ENCODE assay signal across 18 cellular contexts in the genomic region with DNA sequence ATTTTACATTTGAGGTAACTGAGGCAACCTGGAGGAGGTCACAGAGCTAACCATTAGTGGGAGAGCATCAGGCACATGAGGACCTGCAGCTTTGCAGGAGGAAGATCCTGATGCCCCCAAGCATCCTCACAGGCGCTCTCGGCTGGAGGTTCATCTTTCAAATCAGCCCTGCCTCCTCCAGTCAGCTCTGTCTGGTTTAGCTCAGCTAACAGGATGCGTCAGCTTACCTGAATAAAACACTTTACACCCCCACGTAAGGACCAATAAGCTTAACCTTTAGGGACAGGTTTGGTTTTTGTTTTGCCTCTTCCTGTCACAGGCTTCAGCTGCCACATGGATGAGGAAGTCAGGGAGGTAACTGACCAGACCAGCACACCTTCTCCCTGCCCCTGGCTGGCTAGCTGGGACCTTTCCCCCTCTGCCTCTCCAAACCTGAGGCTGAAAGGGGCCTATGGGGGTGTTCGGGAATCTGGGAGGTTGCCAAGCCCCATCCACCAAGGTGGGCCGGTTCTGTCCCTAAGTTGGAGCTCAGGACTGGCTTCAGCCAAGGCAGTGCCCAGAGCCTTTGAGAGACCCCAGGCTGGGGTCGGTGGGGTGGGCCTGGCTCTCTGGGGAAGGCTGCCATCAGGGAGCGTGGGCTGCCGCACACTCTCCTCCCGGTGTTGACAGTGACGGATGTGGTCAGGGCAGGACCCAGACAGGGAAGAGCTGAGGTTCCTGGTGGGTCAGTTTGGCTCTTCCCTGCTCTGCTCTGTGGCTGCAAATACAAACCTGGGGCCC. TPM values are rescaled to one million over a fixed set of nuclear protein-coding genes. Genes with fewer than 3 reads are reported as not detected.
"Had no signal": no experiment of that assay in that cellular context is flagged by ENCODE, and none has a peak within 500 bp of the region (broad histone marks: within the 10 kb centered on the region; RNA-seq: fewer than 3 reads in every experiment).

No MANE protein-coding gene starts in this region.

- H3K4me3 ChIP-seq: adrenal gland, lung, ovary, upper lobe of left lung had no signal

- H3K27me3 ChIP-seq: adrenal gland, ovary, upper lobe of left lung had no signal

- H3K9me3 ChIP-seq: adrenal gland, ovary, upper lobe of left lung had no signal

- ATAC-seq: WTC11 had no signal

- H3K27ac ChIP-seq: adrenal gland, ovary had no signal

- H3K27ac Mint-ChIP-seq: naive thymus-derived CD4-positive, alpha-beta T cell; stimulated activated naive CD8-positive, alpha-beta T cell treated with anti-CD3 and anti-CD28 coated beads, Interleukin-15, Interleukin-2, amounts not matched to agents 100 ng/mL and 50 ng/mL, for 24 hours; WTC11 had no signal

- H3K4me3 Mint-ChIP-seq: naive thymus-derived CD4-positive, alpha-beta T cell; stimulated activated naive CD8-positive, alpha-beta T cell treated with anti-CD3 and anti-CD28 coated beads, Interleukin-15, Interleukin-2, amounts not matched to agents 100 ng/mL and 50 ng/mL, for 24 hours; WTC11 had no signal

- H3K27me3 Mint-ChIP-seq: stimulated activated naive CD8-positive, alpha-beta T cell treated with anti-CD3 and anti-CD28 coated beads, Interleukin-15, Interleukin-2, amounts not matched to agents 100 ng/mL and 50 ng/mL, for 24 hours had no signal

- DNase-seq: activated CD4-positive, alpha-beta T cell treated with anti-CD3 and anti-CD28 coated beads, Interleukin-2, amount 50 U/mL, for 1 hour; activated naive CD4-positive, alpha-beta T cell treated with anti-CD3 and anti-CD28 coated beads, Interleukin-2, amount 50 U/mL, for 16 hours; activated T-cell treated with anti-CD3 and anti-CD28 coated beads, Interleukin-2, amount 50 U/mL, for 1 hour; caudate nucleus; dermis blood vessel endothelial cell; erythroblast; hypothalamus; naive thymus-derived CD4-positive, alpha-beta T cell; ovary; stimulated activated CD4-positive, alpha-beta T cell treated with anti-CD3 and anti-CD28 coated beads, Interleukin-2, amount 100 ng/mL, for 48 hours; T-helper 1 cell; upper lobe of left lung had no signal

- H3K9me3 Mint-ChIP-seq: naive thymus-derived CD4-positive, alpha-beta T cell; stimulated activated naive CD8-positive, alpha-beta T cell treated with anti-CD3 and anti-CD28 coated beads, Interleukin-15, Interleukin-2, amounts not matched to agents 100 ng/mL and 50 ng/mL, for 24 hours; WTC11 had no signal

- H3K36me3 Mint-ChIP-seq: naive thymus-derived CD4-positive, alpha-beta T cell; WTC11 had no signal

- H3K36me3 ChIP-seq: adrenal gland, ovary, upper lobe of left lung had no signal

RNA-seq across cellular contexts. Expression of gene FCN1, which starts 20.0 kb away (rescaled TPM):
- total RNA-seq: dermis blood vessel endothelial cell, glomerular endothelial cell, WTC11 had no signal

RNA-seq across cellular contexts. Expression of gene FCN2, which starts 57.1 kb away (rescaled TPM):
- total RNA-seq: dermis blood vessel endothelial cell; glomerular endothelial cell; lung; naive thymus-derived CD4-positive, alpha-beta T cell; temporal lobe; upper lobe of left lung; WTC11 had no signal
- polyA plus RNA-seq: naive thymus-derived CD4-positive, alpha-beta T cell had no signal
